In the genomic region with DNA sequence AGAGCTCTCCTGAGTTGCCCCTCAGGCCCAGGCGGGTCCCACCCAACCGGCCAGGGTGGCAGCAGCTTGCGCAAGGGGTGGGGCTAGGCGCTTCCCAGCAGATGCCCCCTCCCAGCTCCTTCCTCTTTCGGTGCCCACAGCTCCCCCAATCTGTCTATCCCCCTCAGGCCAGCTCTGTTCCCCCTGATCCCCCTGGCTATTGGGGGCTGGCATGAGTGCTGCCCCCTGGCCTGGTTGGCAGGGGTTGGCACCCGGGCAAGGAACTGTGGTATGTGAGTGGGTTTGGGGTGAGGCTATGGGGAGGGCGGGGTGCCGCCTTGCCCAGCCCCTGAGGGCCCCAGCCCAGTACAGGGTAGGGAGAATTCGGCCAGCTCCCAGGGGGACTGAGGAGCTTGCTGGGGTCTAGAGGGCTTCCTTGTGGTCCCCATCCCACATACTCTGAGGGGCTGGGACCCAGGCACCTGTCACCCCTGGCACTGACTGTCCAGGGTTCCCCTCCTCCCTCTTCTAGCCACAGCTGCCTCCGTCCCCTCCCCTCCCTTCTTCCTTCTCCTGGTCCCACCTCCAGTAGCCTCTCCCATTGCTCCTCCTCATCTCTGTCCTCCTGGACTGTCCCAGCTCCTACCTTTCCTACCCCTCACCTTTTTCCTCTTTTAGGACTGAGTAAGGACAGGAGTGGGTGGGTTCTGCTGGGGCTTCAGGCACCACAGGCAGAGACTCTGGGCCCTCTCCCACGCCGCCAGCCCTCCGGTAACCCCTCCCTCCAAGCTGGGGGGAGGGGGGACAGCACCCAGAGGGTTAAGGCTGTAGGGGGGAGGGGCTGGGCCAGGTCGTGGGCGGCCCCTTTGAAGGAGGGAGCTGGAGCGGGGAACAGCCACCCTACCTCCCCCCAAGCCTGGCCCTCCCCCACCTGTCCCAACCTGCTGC, we compare ENCODE assay signal across 8 cellular contexts. TPM values are rescaled to one million over a fixed set of nuclear protein-coding genes. Genes with fewer than 3 reads are reported as not detected.
DNase-seq lines count a peak whose midpoint lies in the region; ATAC-seq, FAIRE-seq and TF ChIP-seq lines count a peak whose summit lies in the region.

No MANE protein-coding gene starts in this region.

- H3K4me3 Mint-ChIP-seq in CD4-positive, alpha-beta T cell, result peak overlapping the region; percentile 91

- peak overlapping the region; percentile 88 for H3K27ac ChIP-seq in CD4-positive, alpha-beta T cell (ENCODE audit: low read depth, low read length)
- peak overlapping the region; percentile 100 for H3K27ac ChIP-seq in VCaP
- peak overlapping the region; percentile 68 to 99 (median 86) for H3K27ac ChIP-seq in esophagus muscularis mucosa (replicated peaks in 1 of 4)
- H3K27ac ChIP-seq in skin epidermis, result peak overlapping the region; percentile 49 to 99 (median 96)
- H3K27ac ChIP-seq in uterus, result peak overlapping the region in 1 of 2 donors; percentile 41
- no peak overlapping the region for H3K27ac ChIP-seq in SJCRH30

- H3K9me3 Mint-ChIP-seq in CD4-positive, alpha-beta T cell, result no peaks in the 10 kb centered on the region

- DNase-seq in CD4-positive, alpha-beta T cell, result peak in 1 of 10 experiments; percentile 44
- DNase-seq in esophagus muscularis mucosa (ENCODE audit: extremely low spot score), result no peak
- DNase-seq in uterus, result no peak
- DNase-seq in GM12891 (ENCODE audit: insufficient read length, low spot score), result no peak
- no peak for DNase-seq in SJCRH30
- no peak for DNase-seq in NCI-H446 (lab: John Stamatoyannopoulos, UW)

- peak; percentile 4 for ATAC-seq in CD4-positive, alpha-beta T cell (ENCODE audit: poor library complexity)

- no peaks in the 10 kb centered on the region for H3K9me3 ChIP-seq in CD4-positive, alpha-beta T cell (ENCODE audit: control insufficient read depth, low read length)
- H3K9me3 ChIP-seq in esophagus muscularis mucosa, result no peaks in the 10 kb centered on the region
- no peaks in the 10 kb centered on the region for H3K9me3 ChIP-seq in uterus
- H3K9me3 ChIP-seq in SJCRH30 (replicated peaks), result no peaks in the 10 kb centered on the region

- H3K4me1 Mint-ChIP-seq in CD4-positive, alpha-beta T cell (ENCODE audit: low read depth), result peaks cover 85% of the 10 kb centered on the region

- peak overlapping the region; percentile 92 for H3K27ac Mint-ChIP-seq in CD4-positive, alpha-beta T cell

- peaks cover 31% of the 10 kb centered on the region for H3K36me3 Mint-ChIP-seq in CD4-positive, alpha-beta T cell (ENCODE audit: low read depth)

- no peaks in the 10 kb centered on the region for H3K27me3 ChIP-seq in CD4-positive, alpha-beta T cell (ENCODE audit: control insufficient read depth, insufficient read depth, low read length)
- H3K27me3 ChIP-seq in esophagus muscularis mucosa, result no peaks in the 10 kb centered on the region
- no peaks in the 10 kb centered on the region for H3K27me3 ChIP-seq in uterus
- no peaks in the 10 kb centered on the region for H3K27me3 ChIP-seq in SJCRH30

- peaks cover 0 to 14% (median 5%) of the 10 kb centered on the region in 4 donors for H3K36me3 ChIP-seq in esophagus muscularis mucosa
- no peaks in the 10 kb centered on the region for H3K36me3 ChIP-seq in uterus
- no peaks in the 10 kb centered on the region for H3K36me3 ChIP-seq in SJCRH30

- FAIRE-seq in GM12891 (lab: Jason Lieb, UNC), result no peak

- H3K4me3 ChIP-seq in esophagus muscularis mucosa (peak overlapping the region; percentile 18 to 32 (median 26)), skin epidermis (peak overlapping the region; percentile 36 to 57 (median 41)), uterus (no peak overlapping the region), SJCRH30 (no peak overlapping the region)

- H3K4me1 ChIP-seq in esophagus muscularis mucosa (peaks cover 68 to 98% (median 89%) of the 10 kb centered on the region in 4 donors), uterus (peaks cover 0 to 21% of the 10 kb centered on the region in 2 donors), SJCRH30 (no peaks in the 10 kb centered on the region)

- no peak for TF ChIP-seq EP300 in esophagus muscularis mucosa (IDR thresholded peaks at IDR 0.05)

- CTCF ChIA-PET in CD4-positive, alpha-beta T cell (lab: Charles Lee), result interaction anchor here (1.3 to 4.0 kb wide), 4 partner anchors 9 to 72 kb away, joined by 4 to 31 read pairs (median 8); partner anchors contain the start of gene PMVK

- H3K27me3 Mint-ChIP-seq in CD4-positive, alpha-beta T cell, result no peaks in the 10 kb centered on the region

- TF ChIP-seq POLR2A in esophagus muscularis mucosa (IDR thresholded peaks at IDR 0.05; ENCODE audit: low read depth) (no peak), uterus (IDR thresholded peaks at IDR 0.05) (no peak), GM12891 (IDR thresholded peaks at IDR 0.05; ENCODE audit: low read depth, low read length) (no peak)

- no peak for TF ChIP-seq CTCF in CD4-positive, alpha-beta T cell (IDR thresholded peaks at IDR 0.05)
- TF ChIP-seq CTCF in VCaP (conservative IDR thresholded peaks at IDR 0.05) (no peak), esophagus muscularis mucosa (IDR thresholded peaks at IDR 0.05) (no peak), uterus (IDR thresholded peaks at IDR 0.05) (no peak)

- 73% methylated on average over 13 of the region's 16 CpGs for WGBS in esophagus muscularis mucosa

- intact Hi-C loops in CD4-positive, alpha-beta T cell (cut with DNase I, micrococcal nuclease), result no loop called here
- intact Hi-C loops in esophagus muscularis mucosa (cut with DNase I), result no loop called here
- intact Hi-C loops in uterus (cut with DNase I; ENCODE audit: low total_unique reads), result no loop called here

- POLR2A ChIA-PET in CD4-positive, alpha-beta T cell (lab: Charles Lee), result interaction anchor here (1.0 to 10.7 kb wide), 9 partner anchors 8 to 71 kb away, joined by 3 to 189 read pairs (median 14); partner anchors contain the start of genes ADAM15, CKS1B, FLAD1 and PBXIP1

TF ChIP-seq in GM12891, 5 proteins besides CTCF, POLR2A, EP300 and RAD21:
- TF ChIP-seq POLR2AphosphoS5 (IDR thresholded peaks at IDR 0.05; ENCODE audit: low read depth, low read length), result no peak
- no peak for TF ChIP-seq TAF1 (IDR thresholded peaks at IDR 0.05; ENCODE audit: low read depth, low read length)
- no peak for TF ChIP-seq PAX5 (IDR thresholded peaks at IDR 0.05; ENCODE audit: insufficient read depth, low read length, severe bottlenecking)
- no peak for TF ChIP-seq POU2F2 (IDR thresholded peaks at IDR 0.05; ENCODE audit: low read depth, low read length)
- TF ChIP-seq SPI1 (IDR thresholded peaks at IDR 0.05; ENCODE audit: low read depth, low read length), result no peak

RNA-seq across cellular contexts. Expression of gene ZBTB7B, which starts 5.7 kb away (rescaled TPM):
- 10 to 100 TPM; 22.8 to 25.1 TPM for total RNA-seq in CD4-positive, alpha-beta T cell
- 10 to 100 TPM; 50.0 to 68.9 (median 55.8) TPM for total RNA-seq in esophagus muscularis mucosa
- total RNA-seq in uterus, result 10 to 100 TPM in 2 of 4 donors, 1 to 10 TPM in 2; 3.8 to 53.4 (median 11.9) TPM
- polyA plus RNA-seq in GM12891 (2012; ENCODE audit: low read depth, missing spikeins), result 22.6 TPM
- total RNA-seq in SJCRH30 (2014; rRNA removed; shearing (Covaris generic)), result 4.8 and 5.6 TPM in 2 replicates

RNA-seq across cellular contexts. Expression of gene LENEP, which starts 14.9 kb away (rescaled TPM):
- total RNA-seq in CD4-positive, alpha-beta T cell, result not detected
- total RNA-seq in esophagus muscularis mucosa (not detected), uterus (under 1 TPM in 1 of 4 donors, not detected in 3; 0.83 TPM)
- polyA plus RNA-seq in GM12891 (2012; ENCODE audit: low read depth, missing spikeins), result 0.27 TPM
- total RNA-seq in SJCRH30 (2014; rRNA removed; shearing (Covaris generic)), result not detected in 2 replicates

RNA-seq across cellular contexts. Expression of gene FLAD1, which starts 25.1 kb away (rescaled TPM):
- 10 to 100 TPM; 16.7 to 19.4 TPM for total RNA-seq in CD4-positive, alpha-beta T cell
- 10 to 100 TPM; 19.5 to 29.6 (median 23.0) TPM for total RNA-seq in esophagus muscularis mucosa
- 10 to 100 TPM; 12.6 to 33.8 (median 20.7) TPM for total RNA-seq in uterus
- 34.2 TPM for polyA plus RNA-seq in GM12891 (2012; ENCODE audit: low read depth, missing spikeins)
- total RNA-seq in SJCRH30 (2014; rRNA removed; shearing (Covaris generic)), result 25.6 and 28.0 TPM in 2 replicates

RNA-seq across cellular contexts. Expression of gene DCST2, which starts 25.3 kb away (rescaled TPM):
- 1 to 10 TPM; 1.4 to 2.2 TPM for total RNA-seq in CD4-positive, alpha-beta T cell
- total RNA-seq in esophagus muscularis mucosa (under 1 TPM in 2 of 4 donors, not detected in 2; 0.11 to 0.19 TPM), uterus (1 to 10 TPM in 1 of 4 donors, under 1 TPM in 1, not detected in 2; 0.07 to 1.6 TPM)
- 0.09 TPM for polyA plus RNA-seq in GM12891 (2012; ENCODE audit: low read depth, missing spikeins)
- not detected in 2 replicates for total RNA-seq in SJCRH30 (2014; rRNA removed; shearing (Covaris generic))

RNA-seq across cellular contexts. Expression of gene DCST1, which starts 25.3 kb away (rescaled TPM):
- total RNA-seq in CD4-positive, alpha-beta T cell, result under 1 TPM; 0.33 to 0.39 TPM
- total RNA-seq in esophagus muscularis mucosa (under 1 TPM in 1 of 4 donors, not detected in 3; 0.42 TPM), uterus (1 to 10 TPM in 2 of 4 donors, not detected in 2; 1.1 to 3.5 TPM)
- polyA plus RNA-seq in GM12891 (2012; ENCODE audit: low read depth, missing spikeins), result not detected
- not detected in 2 replicates for total RNA-seq in SJCRH30 (2014; rRNA removed; shearing (Covaris generic))

Comparison
In these comparisons a context has a peak if more than half of its experiments do, and no peak if none do; other contexts are left out.
1. H3K4me3 ChIP-seq: peak in esophagus muscularis mucosa (4 of 4) and skin epidermis (7 of 7); none in uterus (0 of 2) and SJCRH30 (single experiment).